Comparison of ENCODE assay signal across 39 cellular contexts in the genomic region with DNA sequence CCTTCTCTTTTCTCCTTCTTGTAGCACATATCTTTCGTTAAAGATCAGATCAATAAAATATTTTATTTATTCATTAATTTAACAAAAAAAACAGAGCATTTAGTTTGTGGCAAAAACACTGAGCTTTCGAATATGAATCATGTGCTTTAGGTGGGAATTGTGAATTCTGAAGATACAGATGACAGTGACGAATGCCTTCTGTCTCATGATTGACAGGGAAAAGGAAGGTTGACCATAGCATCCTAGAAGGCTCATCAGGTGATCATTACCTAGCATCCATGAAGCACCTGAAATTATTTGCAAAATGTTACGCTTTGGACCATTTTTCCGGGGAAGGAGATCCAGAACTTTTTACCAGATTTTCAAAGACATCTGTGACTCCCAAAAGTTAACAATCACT. TPM values are rescaled to one million over a fixed set of nuclear protein-coding genes. Genes with fewer than 3 reads are reported as not detected.
"Had no signal": no experiment of that assay in that cellular context is flagged by ENCODE, and none has a peak within 500 bp of the region (broad histone marks: within the 10 kb centered on the region; RNA-seq: fewer than 3 reads in every experiment).

No MANE protein-coding gene starts in this region.

- ATAC-seq: activated CD4-positive, alpha-beta T cell treated with anti-CD3 and anti-CD28 coated beads for 36 hours; activated CD4-positive, CD25-positive, alpha-beta regulatory T cell treated with anti-CD3 and anti-CD28 coated beads, Interleukin-2, amount 50 U/mL, for 24 hours; activated CD8-positive, alpha-beta memory T cell treated with anti-CD3 and anti-CD28 coated beads, Interleukin-2, amount 10 ng/mL, durations not matched to agents 7 days and 5 days; activated CD8-positive, alpha-beta T cell treated with anti-CD3 and anti-CD28 coated beads, Interleukin-2, amount 10 ng/mL, durations not matched to agents 7 days and 5 days; activated naive CD8-positive, alpha-beta T cell treated with anti-CD3 and anti-CD28 coated beads, Interleukin-2, amount 50 U/mL, for 24 hours had no signal

- H3K4me1 ChIP-seq: ascending aorta, breast epithelium had no signal

- H3K4me3 Mint-ChIP-seq: activated CD4-positive, alpha-beta memory T cell treated with anti-CD3 and anti-CD28 coated beads, Interleukin-2, amount 10 ng/mL, durations not matched to agents 7 days and 5 days; activated CD4-positive, alpha-beta T cell treated with anti-CD3 and anti-CD28 coated beads for 36 hours; activated CD4-positive, alpha-beta T cell treated with anti-CD3 and anti-CD28 coated beads, Interleukin-2, amount 10 ng/mL, durations not matched to agents 7 days and 5 days; activated CD8-positive, alpha-beta memory T cell treated with anti-CD3 and anti-CD28 coated beads, Interleukin-2, amount 10 ng/mL, durations not matched to agents 7 days and 5 days; activated CD8-positive, alpha-beta T cell treated with anti-CD3 and anti-CD28 coated beads, Interleukin-2, amount 10 ng/mL, durations not matched to agents 7 days and 5 days; activated naive CD4-positive, alpha-beta T cell treated with anti-CD3 and anti-CD28 coated beads, Interleukin-2, amount 10 ng/mL, durations not matched to agents 7 days and 5 days; activated naive CD4-positive, alpha-beta T cell treated with anti-CD3 and anti-CD28 coated beads, Interleukin-2, amount 50 U/mL, for 24 hours; activated naive CD8-positive, alpha-beta T cell; activated naive CD8-positive, alpha-beta T cell treated with anti-CD3 and anti-CD28 coated beads, Interleukin-2, amount 10 ng/mL, durations not matched to agents 7 days and 5 days; activated naive CD8-positive, alpha-beta T cell treated with anti-CD3 and anti-CD28 coated beads, Interleukin-2, amount 50 U/mL, for 24 hours; activated T-cell treated with anti-CD3 and anti-CD28 coated beads, Interleukin-2, amount 50 U/mL, for 24 hours; central memory CD8-positive, alpha-beta T cell; T-helper 1 cell treated with Interleukin-12 subunit alpha and Interleukin-12 subunit beta and Interleukin-4 antibody, amounts not matched to agents 30 μg/mL and 1 μg/mL, for 36 hours; T-helper 2 cell treated with Interferon-gamma antibody and Interleukin-4, amounts not matched to agents 5 μg/mL and 100 μg/mL, for 36 hours had no signal

- H3K36me3 ChIP-seq: ascending aorta, brain microvascular endothelial cell, breast epithelium had no signal

- H3K27ac Mint-ChIP-seq: activated CD4-positive, alpha-beta memory T cell treated with anti-CD3 and anti-CD28 coated beads, Interleukin-2, amount 10 ng/mL, durations not matched to agents 7 days and 5 days; activated CD4-positive, alpha-beta T cell treated with anti-CD3 and anti-CD28 coated beads for 36 hours; activated CD4-positive, alpha-beta T cell treated with anti-CD3 and anti-CD28 coated beads, Interleukin-2, amount 10 ng/mL, durations not matched to agents 7 days and 5 days; activated CD8-positive, alpha-beta memory T cell treated with anti-CD3 and anti-CD28 coated beads, Interleukin-2, amount 10 ng/mL, durations not matched to agents 7 days and 5 days; activated CD8-positive, alpha-beta T cell treated with anti-CD3 and anti-CD28 coated beads, Interleukin-2, amount 10 ng/mL, durations not matched to agents 7 days and 5 days; activated naive CD4-positive, alpha-beta T cell treated with anti-CD3 and anti-CD28 coated beads, Interleukin-2, amount 10 ng/mL, durations not matched to agents 7 days and 5 days; activated naive CD4-positive, alpha-beta T cell treated with anti-CD3 and anti-CD28 coated beads, Interleukin-2, amount 50 U/mL, for 24 hours; activated naive CD8-positive, alpha-beta T cell; activated naive CD8-positive, alpha-beta T cell treated with anti-CD3 and anti-CD28 coated beads, Interleukin-2, amount 10 ng/mL, durations not matched to agents 7 days and 5 days; activated naive CD8-positive, alpha-beta T cell treated with anti-CD3 and anti-CD28 coated beads, Interleukin-2, amount 50 U/mL, for 24 hours; activated T-cell treated with anti-CD3 and anti-CD28 coated beads, Interleukin-2, amount 50 U/mL, for 24 hours; activated T-helper 2 cell treated with anti-CD3 and anti-CD28 coated beads, Interferon-gamma antibody, Interleukin-2, Interleukin-4, amounts not matched to agents 10 μg/mL and 5 μg/mL and 100 μg/mL, durations not matched to agents 14 hours and 24 hours and 36 hours; T-helper 1 cell treated with Interleukin-12 subunit alpha and Interleukin-12 subunit beta and Interleukin-4 antibody, amounts not matched to agents 30 μg/mL and 1 μg/mL, for 36 hours; T-helper 2 cell treated with Interferon-gamma antibody and Interleukin-4, amounts not matched to agents 5 μg/mL and 100 μg/mL, for 36 hours had no signal

- H3K36me3 Mint-ChIP-seq: activated CD8-positive, alpha-beta memory T cell treated with anti-CD3 and anti-CD28 coated beads, Interleukin-2, amount 10 ng/mL, durations not matched to agents 7 days and 5 days; activated naive CD4-positive, alpha-beta T cell treated with anti-CD3 and anti-CD28 coated beads, Interleukin-2, amount 10 ng/mL, durations not matched to agents 7 days and 5 days; activated naive CD4-positive, alpha-beta T cell treated with anti-CD3 and anti-CD28 coated beads, Interleukin-2, amount 50 U/mL, for 24 hours; activated naive CD8-positive, alpha-beta T cell had no signal

- H3K27me3 ChIP-seq: ascending aorta, brain microvascular endothelial cell, breast epithelium had no signal

- H3K4me3 ChIP-seq: ascending aorta, breast epithelium had no signal

- H3K27ac ChIP-seq: ascending aorta, brain microvascular endothelial cell, breast epithelium, VCaP had no signal

- H3K9me3 ChIP-seq: ascending aorta, breast epithelium had no signal

- DNase-seq: activated CD4-positive, alpha-beta memory T cell treated with anti-CD3 and anti-CD28 coated beads, Interleukin-2, amount 10 ng/mL, durations not matched to agents 7 days and 5 days; activated CD4-positive, alpha-beta T cell treated with anti-CD3 and anti-CD28 coated beads for 1 hour; activated CD4-positive, alpha-beta T cell treated with anti-CD3 and anti-CD28 coated beads for 36 hours; activated CD4-positive, alpha-beta T cell treated with anti-CD3 and anti-CD28 coated beads for 48 hours; activated CD4-positive, alpha-beta T cell treated with anti-CD3 and anti-CD28 coated beads, Interleukin-2, amount 10 ng/mL, durations not matched to agents 7 days and 5 days; activated CD4-positive, alpha-beta T cell treated with anti-CD3 and anti-CD28 coated beads, Interleukin-2, amount 50 U/mL, for 48 hours; activated CD4-positive, CD25-positive, alpha-beta regulatory T cell; activated CD8-positive, alpha-beta memory T cell treated with anti-CD3 and anti-CD28 coated beads for 24 hours; activated CD8-positive, alpha-beta memory T cell treated with anti-CD3 and anti-CD28 coated beads, Interleukin-2, amount 10 ng/mL, durations not matched to agents 7 days and 5 days; activated CD8-positive, alpha-beta memory T cell treated with anti-CD3 and anti-CD28 coated beads, Interleukin-2, amount 50 U/mL, for 48 hours; activated CD8-positive, alpha-beta T cell treated with anti-CD3 and anti-CD28 coated beads, Interleukin-2, amount 10 ng/mL, durations not matched to agents 7 days and 5 days; activated effector memory CD4-positive, alpha-beta T cell treated with Interleukin-2 at 50 U/mL for 16 hours; activated gamma-delta T cell; activated naive CD4-positive, alpha-beta T cell treated with anti-CD3 and anti-CD28 coated beads, Interleukin-2, amount 10 ng/mL, durations not matched to agents 7 days and 5 days; activated naive CD4-positive, alpha-beta T cell treated with Interleukin-2 at 50 U/mL for 16 hours; activated naive CD8-positive, alpha-beta T cell treated with anti-CD3 and anti-CD28 coated beads, Interleukin-2, amount 10 ng/mL, durations not matched to agents 7 days and 5 days; activated naive CD8-positive, alpha-beta T cell treated with anti-CD3 and anti-CD28 coated beads, Interleukin-2, amount 50 U/mL, for 24 hours; activated T-cell treated with anti-CD3 and anti-CD28 coated beads, Interleukin-2, amount 50 U/mL, for 24 hours; activated T-cell treated with anti-CD3 and anti-CD28 coated beads, Interleukin-2, amount 50 U/mL, for 48 hours; amygdala; anterior cingulate cortex; brain microvascular endothelial cell; caudate nucleus; cerebellar nuclear complex; T-helper 1 cell; T-helper 2 cell; T-helper 9 cell had no signal

- H3K9me3 Mint-ChIP-seq: activated CD4-positive, alpha-beta memory T cell treated with anti-CD3 and anti-CD28 coated beads, Interleukin-2, amount 10 ng/mL, durations not matched to agents 7 days and 5 days; activated CD4-positive, alpha-beta T cell treated with anti-CD3 and anti-CD28 coated beads, Interleukin-2, amount 10 ng/mL, durations not matched to agents 7 days and 5 days; activated naive CD4-positive, alpha-beta T cell treated with anti-CD3 and anti-CD28 coated beads, Interleukin-2, amount 10 ng/mL, durations not matched to agents 7 days and 5 days; activated naive CD4-positive, alpha-beta T cell treated with anti-CD3 and anti-CD28 coated beads, Interleukin-2, amount 50 U/mL, for 24 hours; activated naive CD8-positive, alpha-beta T cell treated with anti-CD3 and anti-CD28 coated beads, Interleukin-2, amount 10 ng/mL, durations not matched to agents 7 days and 5 days; activated naive CD8-positive, alpha-beta T cell treated with anti-CD3 and anti-CD28 coated beads, Interleukin-2, amount 50 U/mL, for 24 hours; activated T-cell treated with anti-CD3 and anti-CD28 coated beads, Interleukin-2, amount 50 U/mL, for 24 hours; activated T-helper 2 cell treated with anti-CD3 and anti-CD28 coated beads, Interferon-gamma antibody, Interleukin-2, Interleukin-4, amounts not matched to agents 10 μg/mL and 5 μg/mL and 100 μg/mL, durations not matched to agents 14 hours and 24 hours and 36 hours; central memory CD8-positive, alpha-beta T cell; T-helper 1 cell treated with Interleukin-12 subunit alpha and Interleukin-12 subunit beta and Interleukin-4 antibody, amounts not matched to agents 30 μg/mL and 1 μg/mL, for 36 hours; T-helper 2 cell treated with Interferon-gamma antibody and Interleukin-4, amounts not matched to agents 5 μg/mL and 100 μg/mL, for 36 hours had no signal

- FAIRE-seq: TTC549 had no signal

- H3K27me3 Mint-ChIP-seq: activated CD4-positive, alpha-beta memory T cell treated with anti-CD3 and anti-CD28 coated beads, Interleukin-2, amount 10 ng/mL, durations not matched to agents 7 days and 5 days; activated CD4-positive, alpha-beta T cell treated with anti-CD3 and anti-CD28 coated beads for 36 hours; activated CD4-positive, alpha-beta T cell treated with anti-CD3 and anti-CD28 coated beads, Interleukin-2, amount 10 ng/mL, durations not matched to agents 7 days and 5 days; activated CD8-positive, alpha-beta memory T cell treated with anti-CD3 and anti-CD28 coated beads, Interleukin-2, amount 10 ng/mL, durations not matched to agents 7 days and 5 days; activated naive CD4-positive, alpha-beta T cell treated with anti-CD3 and anti-CD28 coated beads, Interleukin-2, amount 10 ng/mL, durations not matched to agents 7 days and 5 days; activated naive CD4-positive, alpha-beta T cell treated with anti-CD3 and anti-CD28 coated beads, Interleukin-2, amount 50 U/mL, for 24 hours; activated naive CD8-positive, alpha-beta T cell; activated naive CD8-positive, alpha-beta T cell treated with anti-CD3 and anti-CD28 coated beads, Interleukin-2, amount 10 ng/mL, durations not matched to agents 7 days and 5 days; activated naive CD8-positive, alpha-beta T cell treated with anti-CD3 and anti-CD28 coated beads, Interleukin-2, amount 50 U/mL, for 24 hours; activated T-cell treated with anti-CD3 and anti-CD28 coated beads, Interleukin-2, amount 50 U/mL, for 24 hours; central memory CD8-positive, alpha-beta T cell had no signal

RNA-seq across cellular contexts. Expression of a gene that starts 3.8 kb away (rescaled TPM):
- total RNA-seq: chondrocyte had no signal
